Comparison of ENCODE assay signal across 14 cellular contexts in genomic region chr13:41313659-41314197, GRCh38. TPM values are rescaled to one million over a fixed set of nuclear protein-coding genes. Genes with fewer than 3 reads are reported as not detected.
DNase-seq lines count a peak whose midpoint lies in the region; ATAC-seq, FAIRE-seq and TF ChIP-seq lines count a peak whose summit lies in the region.
"Had no signal": no experiment of that assay in that cellular context is flagged by ENCODE, and none has a peak within 500 bp of the region (broad histone marks: within the 10 kb centered on the region; RNA-seq: fewer than 3 reads in every experiment).

No MANE protein-coding gene starts in this region.

- FAIRE-seq in A549 (lab: Jason Lieb, UNC) = no peak

- H3K27me3 ChIP-seq in GM23248 (replicated peaks; ENCODE audit: insufficient read depth) (no peaks in the 10 kb centered on the region), hepatocyte (no peaks in the 10 kb centered on the region)
- H3K27me3 ChIP-seq: tibial nerve had no signal

- no peak for TF ChIP-seq POLR2A in A549 (IDR thresholded peaks at IDR 0.05; ENCODE audit: low read length)

- H3K4me3 ChIP-seq in A549 (no peak overlapping the region), GM23248 (peak overlapping the region; percentile 93), hepatocyte (peak overlapping the region; percentile 100)
- H3K4me3 ChIP-seq: lung had no signal

- peak overlapping the region; percentile 96 for H3K4me3 Mint-ChIP-seq in WTC11

- H3K4me1 ChIP-seq in A549 = peaks cover 27% of the 10 kb centered on the region
- peaks cover 30% of the 10 kb centered on the region for H3K4me1 ChIP-seq in GM23248 (ENCODE audit: insufficient read depth)
- H3K4me1 ChIP-seq in hepatocyte (ENCODE audit: insufficient read depth) = peaks cover 20% of the 10 kb centered on the region

- DNase-seq in A549 (ENCODE audit: low read depth in 1 of 2, low spot score in 1 of 2) (no peak), GM23248 (no peak), WTC11 (ENCODE audit: low spot score) (no peak), hepatocyte (ENCODE audit: low spot score) (no peak), NCI-H1694 treated with DMSO at 0.1 percent for 48 hours (lab: John Stamatoyannopoulos, UW) (no peak), caudate nucleus (lab: John Stamatoyannopoulos, UW) (no peak)
- DNase-seq: activated gamma-delta T cell treated with Interleukin-2 at 50 U/mL for 16 hours; NCI-H146; stimulated activated CD4-positive, alpha-beta T cell treated with anti-CD3 and anti-CD28 coated beads, Interleukin-2, amount 100 ng/mL, for 48 hours had no signal

- TF ChIP-seq EP300 in A549 (IDR thresholded peaks at IDR 0.05) = no peak

- H3K36me3 ChIP-seq in GM23248 (ENCODE audit: low read depth) (peaks cover 5% of the 10 kb centered on the region; the same call in 1 of the 2 replicates), hepatocyte (replicated peaks; ENCODE audit: insufficient read depth, low read depth) (no peaks in the 10 kb centered on the region)
- H3K36me3 ChIP-seq: tibial nerve had no signal

- H2AFZ ChIP-seq in GM23248 (0 out of 2 replicates have a peak overlapping the region, but pooled peaks have one; percentile 6), hepatocyte (no peak overlapping the region)

- no peak for TF ChIP-seq RAD21 in A549 (conservative IDR thresholded peaks at IDR 0.05 in 1 of 2, IDR thresholded peaks at IDR 0.05 in 1 of 2)

- no peaks in the 10 kb centered on the region for H3K9me2 ChIP-seq in GM23248 (ENCODE audit: insufficient read depth)
- H3K9me2 ChIP-seq in hepatocyte (replicated peaks; ENCODE audit: insufficient read depth) = no peaks in the 10 kb centered on the region

- H3K9ac ChIP-seq in GM23248 = peak overlapping the region; percentile 85

- H3K79me2 ChIP-seq in GM23248 (ENCODE audit: insufficient read depth) (peaks cover 71% of the 10 kb centered on the region), hepatocyte (peaks cover 72% of the 10 kb centered on the region)

- H4K20me1 ChIP-seq in GM23248 (ENCODE audit: insufficient read depth) (no peaks in the 10 kb centered on the region; the same call in 1 of the 2 replicates), hepatocyte (ENCODE audit: insufficient read depth, poor library complexity, severe bottlenecking) (peaks cover 30% of the 10 kb centered on the region)

- no peak for ATAC-seq in A549
- ATAC-seq in WTC11 = no peak
- no peak for ATAC-seq in GM21526 (IDR thresholded peaks at IDR 0.05; ENCODE audit: low FRiP score, unreplicated experiment)
- ATAC-seq in GM21717 (IDR thresholded peaks at IDR 0.05; ENCODE audit: unreplicated experiment) = no peak

- TF ChIP-seq CTCF in A549 (IDR thresholded peaks at IDR 0.05) = no peak
- no peak for TF ChIP-seq CTCF in WTC11 (IDR thresholded peaks at IDR 0.05)
- TF ChIP-seq CTCF in hepatocyte (IDR thresholded peaks at IDR 0.05; ENCODE audit: poor library complexity) = no peak

- H3K4me2 ChIP-seq in A549 (peak overlapping the region; percentile 71), GM23248 (ENCODE audit: unreplicated experiment) (peak overlapping the region; percentile 100), hepatocyte (peak overlapping the region; percentile 77)

- no peaks in the 10 kb centered on the region for H3K9me3 Mint-ChIP-seq in WTC11

- H3K4me1 Mint-ChIP-seq in WTC11 = peaks cover 47% of the 10 kb centered on the region

- no peak overlapping the region for H3K27ac Mint-ChIP-seq in WTC11

- POLR2A ChIA-PET in A549 (lab: Yijun Ruan, JAX) = no interaction called here
- POLR2A ChIA-PET in WTC11 (lab: Charles Lee) = interaction anchor here (0.7 kb wide), 1 partner anchor 46 kb away, joined by 3 read pairs; no protein-coding TSS in a partner anchor

- H3K27ac ChIP-seq in A549 (no peak overlapping the region), GM23248 (no peak overlapping the region), hepatocyte (no peak overlapping the region), caudate nucleus (ENCODE audit: low read depth, low read length) (no peak overlapping the region)
- H3K27ac ChIP-seq: epithelial cell of prostate had no signal

- CTCF ChIA-PET in A549 (lab: Yijun Ruan, JAX) = no interaction called here
- CTCF ChIA-PET in WTC11 (lab: Charles Lee) = no interaction called here

- WGBS in A549 (ENCODE audit: missing lambda C conversion rate) = 97% methylated on average over 6 of the region's 6 CpGs
- WGBS in GM23248 (ENCODE audit: low coverage in 1 of 2, low lambda C conversion rate in 2 of 2, missing lambda C conversion rate in 2 of 2), 2 experiments = 82 to 96% methylated on average over 6 of the region's 6 CpGs
- 78% methylated on average over 6 of the region's 6 CpGs for WGBS in hepatocyte (ENCODE audit: low lambda C conversion rate, missing lambda C conversion rate)

- in situ Hi-C loops in GM23248 (cut with MboI) = no loop called here

- H3K27me3 Mint-ChIP-seq in WTC11 (ENCODE audit: low read depth) = no peaks in the 10 kb centered on the region

- H3K9me3 ChIP-seq in A549 = no peaks in the 10 kb centered on the region
- no peaks in the 10 kb centered on the region for H3K9me3 ChIP-seq in GM23248 (ENCODE audit: low read depth)
- H3K9me3 ChIP-seq in hepatocyte (ENCODE audit: low read depth) = no peaks in the 10 kb centered on the region
- H3K9me3 ChIP-seq: tibial nerve had no signal

- H3K36me3 Mint-ChIP-seq in WTC11 = peaks cover 12% of the 10 kb centered on the region; the same call in 1 of the 2 replicates

- peaks cover 32% of the 10 kb centered on the region for H3F3A ChIP-seq in GM23248 (ENCODE audit: insufficient read depth)

TF ChIP-seq in WTC11, 78 proteins besides CTCF, POLR2A, EP300 and RAD21 (continues in another document):
- TF ChIP-seq ZNF281 (CRISPR knock-in tag; IDR thresholded peaks at IDR 0.05) = no peak
- TF ChIP-seq OVOL2 (CRISPR knock-in tag; IDR thresholded peaks at IDR 0.05; ENCODE audit: borderline replicate concordance) = no peak
- TF ChIP-seq NFYB (CRISPR knock-in tag; conservative IDR thresholded peaks at IDR 0.05; ENCODE audit: low read depth) = no peak
- no peak for TF ChIP-seq ERG (CRISPR knock-in tag; IDR thresholded peaks at IDR 0.05)
- no peak for TF ChIP-seq NFE2L1 (CRISPR knock-in tag; IDR thresholded peaks at IDR 0.05)
- no peak for TF ChIP-seq ETV6 (CRISPR knock-in tag; IDR thresholded peaks at IDR 0.05)
- TF ChIP-seq GRHL2 (CRISPR knock-in tag; IDR thresholded peaks at IDR 0.05; ENCODE audit: insufficient replicate concordance, severe bottlenecking) = no peak
- no peak for TF ChIP-seq CREB1 (CRISPR knock-in tag; IDR thresholded peaks at IDR 0.05)
- TF ChIP-seq, protein P1, sequence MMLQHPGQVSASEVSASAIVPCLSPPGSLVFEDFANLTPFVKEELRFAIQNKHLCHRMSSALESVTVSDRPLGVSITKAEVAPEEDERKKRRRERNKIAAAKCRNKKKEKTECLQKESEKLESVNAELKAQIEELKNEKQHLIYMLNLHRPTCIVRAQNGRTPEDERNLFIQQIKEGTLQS (CRISPR knock-in tag; conservative IDR thresholded peaks at IDR 0.05) = no peak

RNA-seq across cellular contexts. Expression of gene NAA16, which starts 2.7 kb away (rescaled TPM):
- 16.7 and 18.8 TPM in 2 replicates for polyA plus RNA-seq in A549 (2011; rRNA removed)
- 4.6 TPM in 2 replicates for polyA plus RNA-seq in A549 (2012; cell fraction: cytosol; rRNA removed)
- polyA plus RNA-seq in A549 (2012; cell fraction: nucleus; rRNA removed) = 7.2 and 12.3 TPM in 2 replicates
- polyA plus RNA-seq in A549 (2017; fragmentation: RNase III; extraction: RNeasy Plus Mini Kit Qiagen cat#74134 plus additional on column Dnase treatment) = 10.4 to 10.5 TPM (median 10.5 TPM) in 3 replicates
- polyA minus RNA-seq in A549 (2011; rRNA and poly(A)+ RNA removed) = 5.3 and 10.2 TPM in 2 replicates
- 7.6 and 9.5 TPM in 2 replicates for total RNA-seq in GM23248 (2014; rRNA removed; shearing (Covaris generic))
- polyA plus RNA-seq in GM23248 (2016; fragmentation: Nextera tagmentation; extraction: Ambion mirVana) = 9.2 and 9.5 TPM in 2 replicates
- 30.5 to 32.5 TPM (median 32.4 TPM) in 3 replicates for total RNA-seq in WTC11 (2021)
- total RNA-seq in hepatocyte = 16.2 and 24.5 TPM in 2 replicates
- 10.7 and 12.0 TPM in 2 replicates for polyA plus RNA-seq in hepatocyte

RNA-seq across cellular contexts. Expression of gene MTRF1, which starts 50.4 kb away (rescaled TPM):
- polyA plus RNA-seq in A549 (2011; rRNA removed) (15.2 and 16.1 TPM in 2 replicates), A549 (2017; fragmentation: RNase III; extraction: RNeasy Plus Mini Kit Qiagen cat#74134 plus additional on column Dnase treatment) (8.0 to 9.1 TPM (median 8.1 TPM) in 3 replicates), GM23248 (2016; fragmentation: Nextera tagmentation; extraction: Ambion mirVana) (10.3 and 11.2 TPM in 2 replicates), hepatocyte (10.4 and 11.8 TPM in 2 replicates)
- 3.8 and 4.1 TPM in 2 replicates for polyA plus RNA-seq in A549 (2012; cell fraction: cytosol; rRNA removed)
- 4.0 and 7.6 TPM in 2 replicates for polyA plus RNA-seq in A549 (2012; cell fraction: nucleus; rRNA removed)
- polyA minus RNA-seq in A549 (2011; rRNA and poly(A)+ RNA removed) = 5.9 and 10.4 TPM in 2 replicates
- 10.5 and 17.1 TPM in 2 replicates for total RNA-seq in GM23248 (2014; rRNA removed; shearing (Covaris generic))
- total RNA-seq in WTC11 (2021) (12.9 to 16.2 TPM (median 14.9 TPM) in 3 replicates), hepatocyte (11.3 and 18.5 TPM in 2 replicates)
